8 cellular contexts compared by ENCODE assay signal in the genomic region with DNA sequence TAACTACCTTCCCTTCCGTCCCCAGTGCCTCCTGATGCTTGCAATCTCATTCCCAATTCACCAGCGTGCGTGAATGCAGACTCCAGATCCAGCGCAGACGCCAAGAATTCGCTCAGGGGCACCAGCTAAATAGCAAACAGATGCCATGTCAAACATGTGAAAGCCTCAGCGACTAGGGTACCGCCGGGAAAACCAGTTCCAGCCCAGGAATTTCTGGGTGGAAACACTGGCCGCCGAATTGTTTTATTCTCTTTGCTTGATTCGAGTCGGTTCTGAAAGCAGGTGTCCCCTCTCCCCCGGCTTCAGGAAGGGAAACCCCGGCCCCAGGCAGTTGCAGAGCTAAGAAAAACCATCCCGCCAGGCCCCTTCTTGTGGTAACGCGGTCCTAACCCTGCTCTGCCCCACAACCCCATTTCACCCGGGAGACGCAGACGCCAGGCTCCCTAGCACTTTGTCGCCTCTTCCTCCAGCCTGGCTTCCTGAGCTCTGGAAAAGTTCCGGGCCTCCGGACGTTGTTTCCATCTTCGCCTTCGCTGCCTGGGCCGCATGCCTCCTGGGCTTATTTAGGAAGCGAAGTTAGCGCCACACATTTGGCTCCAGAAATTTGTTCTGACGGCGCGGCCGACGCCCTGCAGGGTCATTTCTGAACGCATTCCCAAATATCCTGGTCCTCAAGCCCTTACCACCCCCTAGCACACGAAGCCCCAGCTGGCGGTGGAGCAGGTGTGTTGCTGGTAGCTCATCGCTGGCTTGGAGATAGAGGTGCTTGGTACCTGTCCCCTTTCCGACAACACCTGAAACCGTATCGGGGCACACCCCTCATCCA. TPM values are rescaled to one million over a fixed set of nuclear protein-coding genes. Genes with fewer than 3 reads are reported as not detected.
A peak's percentile ranks its signal among the peaks of the same experiment; 100 is the strongest.
DNase-seq lines count a peak whose midpoint lies in the region; ATAC-seq and TF ChIP-seq lines count a peak whose summit lies in the region.

No MANE protein-coding gene starts in this region.

- H3K4me2 ChIP-seq in GM23338 (peak overlapping the region; percentile 95), skeletal muscle satellite cell (ENCODE audit: low read length) (peak overlapping the region; percentile 95)

- H3K4me1 Mint-ChIP-seq in GM23338: 0 out of 3 replicates have a peak, but pooled peaks cover 3% of the 10 kb centered on the region
- H3K4me1 Mint-ChIP-seq in activated naive CD8-positive, alpha-beta T cell treated with anti-CD3 and anti-CD28 coated beads, Interleukin-2, amount 10 ng/mL, durations not matched to agents 7 days and 5 days: peaks cover 7% of the 10 kb centered on the region

- no peaks in the 10 kb centered on the region for H3K36me3 Mint-ChIP-seq in GM23338 (ENCODE audit: low read depth)
- no peaks in the 10 kb centered on the region for H3K36me3 Mint-ChIP-seq in activated naive CD8-positive, alpha-beta T cell treated with anti-CD3 and anti-CD28 coated beads, Interleukin-2, amount 10 ng/mL, durations not matched to agents 7 days and 5 days

- H3K9ac ChIP-seq in skeletal muscle satellite cell (ENCODE audit: low read depth, low read length): no peak overlapping the region

- H3K27ac Mint-ChIP-seq in GM23338: no peak overlapping the region
- H3K27ac Mint-ChIP-seq in activated naive CD8-positive, alpha-beta T cell treated with anti-CD3 and anti-CD28 coated beads, Interleukin-2, amount 10 ng/mL, durations not matched to agents 7 days and 5 days: no peak overlapping the region

- H3K9me3 ChIP-seq in right cardiac atrium (ENCODE audit: control insufficient read depth, low read length): no peaks in the 10 kb centered on the region
- H3K9me3 ChIP-seq in skeletal muscle satellite cell (replicated peaks; ENCODE audit: low read length): no peaks in the 10 kb centered on the region
- no peaks in the 10 kb centered on the region for H3K9me3 ChIP-seq in uterus

- peak overlapping the region; percentile 100 for H2AFZ ChIP-seq in GM23338

- DNase-seq in GM23338 (ENCODE audit: low spot score) (peak; percentile 75), right cardiac atrium (peak in 2 of 3 donors; percentile 53 to 54), NCI-H510A treated with DMSO at 0.1 percent for 48 hours (lab: John Stamatoyannopoulos, UW) (no peak), ureter (ENCODE audit: low spot score) (no peak), uterus (no peak)
- no peak for DNase-seq in activated naive CD8-positive, alpha-beta T cell treated with anti-CD3 and anti-CD28 coated beads, Interleukin-2, amount 10 ng/mL, durations not matched to agents 7 days and 5 days

- H3K27ac ChIP-seq in GM23338 (ENCODE audit: low read depth): no peak overlapping the region
- no peak overlapping the region for H3K27ac ChIP-seq in right cardiac atrium (ENCODE audit: low read length)
- H3K27ac ChIP-seq in uterus: no peak overlapping the region

- H3K9me2 ChIP-seq in GM23338 (ENCODE audit: insufficient read depth): no peaks in the 10 kb centered on the region

- ATAC-seq in GM23338 (peak; percentile 48), right cardiac atrium (peak; percentile 7 to 63), HG03460 (IDR thresholded peaks at IDR 0.05; ENCODE audit: unreplicated experiment) (no peak)
- no peak for ATAC-seq in activated naive CD8-positive, alpha-beta T cell treated with anti-CD3 and anti-CD28 coated beads, Interleukin-2, amount 10 ng/mL, durations not matched to agents 7 days and 5 days (ENCODE audit: low read depth)

- peaks cover 9% of the 10 kb centered on the region; the same call in 1 of the 2 replicates for H3F3A ChIP-seq in GM23338 (replicated peaks; ENCODE audit: low read depth)

- H3K27me3 Mint-ChIP-seq in GM23338 (ENCODE audit: insufficient read depth, low read depth, poor library complexity): peaks cover 43% of the 10 kb centered on the region
- H3K27me3 Mint-ChIP-seq in activated naive CD8-positive, alpha-beta T cell treated with anti-CD3 and anti-CD28 coated beads, Interleukin-2, amount 10 ng/mL, durations not matched to agents 7 days and 5 days: peaks cover 63% of the 10 kb centered on the region

- H3K4me3 Mint-ChIP-seq in GM23338: peak overlapping the region; percentile 57
- peak overlapping the region; percentile 20 for H3K4me3 Mint-ChIP-seq in activated naive CD8-positive, alpha-beta T cell treated with anti-CD3 and anti-CD28 coated beads, Interleukin-2, amount 10 ng/mL, durations not matched to agents 7 days and 5 days

- TF ChIP-seq CTCF in GM23338 (conservative IDR thresholded peaks at IDR 0.05; ENCODE audit: low read depth in 2 of 2): no peak
- no peak for TF ChIP-seq CTCF in uterus (IDR thresholded peaks at IDR 0.05)

- no peak for TF ChIP-seq POLR2A in uterus (IDR thresholded peaks at IDR 0.05)

- H3K4me1 ChIP-seq in GM23338 (ENCODE audit: insufficient read depth): peaks cover 17% of the 10 kb centered on the region
- H3K4me1 ChIP-seq in right cardiac atrium (ENCODE audit: control insufficient read depth, insufficient read depth, low read length): no peaks in the 10 kb centered on the region
- peaks cover 19% of the 10 kb centered on the region for H3K4me1 ChIP-seq in skeletal muscle satellite cell (ENCODE audit: control insufficient read depth, insufficient read depth, low read length)
- H3K4me1 ChIP-seq in uterus: no peaks in the 10 kb centered on the region

- H3K4me3 ChIP-seq in GM23338 (peak overlapping the region; percentile 76), right cardiac atrium (ENCODE audit: low read length) (peak overlapping the region; percentile 29), skeletal muscle satellite cell (ENCODE audit: low read length) (peak overlapping the region; percentile 72), uterus (no peak overlapping the region)

- peaks cover 78% of the 10 kb centered on the region for H3K27me3 ChIP-seq in GM23338 (ENCODE audit: insufficient read depth)
- H3K27me3 ChIP-seq in right cardiac atrium (ENCODE audit: control insufficient read depth, insufficient read depth): peaks cover 3% of the 10 kb centered on the region
- peaks cover 34% of the 10 kb centered on the region for H3K27me3 ChIP-seq in skeletal muscle satellite cell (ENCODE audit: control insufficient read depth, insufficient read depth, low read length)
- peaks cover 0 to 50% of the 10 kb centered on the region in 2 donors for H3K27me3 ChIP-seq in uterus

- 7% methylated on average over 42 of the region's 42 CpGs for WGBS in right cardiac atrium

- H3K9me3 Mint-ChIP-seq in GM23338: no peaks in the 10 kb centered on the region
- H3K9me3 Mint-ChIP-seq in activated naive CD8-positive, alpha-beta T cell treated with anti-CD3 and anti-CD28 coated beads, Interleukin-2, amount 10 ng/mL, durations not matched to agents 7 days and 5 days: no peaks in the 10 kb centered on the region

- no peaks in the 10 kb centered on the region for H3K36me3 ChIP-seq in GM23338 (ENCODE audit: insufficient read depth)
- no peaks in the 10 kb centered on the region for H3K36me3 ChIP-seq in skeletal muscle satellite cell (ENCODE audit: insufficient read depth, low read length)
- no peaks in the 10 kb centered on the region for H3K36me3 ChIP-seq in uterus

- no peaks in the 10 kb centered on the region for H4K20me1 ChIP-seq in GM23338 (replicated peaks; ENCODE audit: insufficient read depth)

- intact Hi-C loops in right cardiac atrium (cut with DNase I): no loop called here
- intact Hi-C loops in uterus (cut with DNase I; ENCODE audit: low total_unique reads): no loop called here

- no peaks in the 10 kb centered on the region for H3K79me2 ChIP-seq in GM23338 (replicated peaks; ENCODE audit: insufficient read depth)

- POLR2A ChIA-PET in activated naive CD8-positive, alpha-beta T cell treated with anti-CD3 and anti-CD28 coated beads, Interleukin-2, amount 10 ng/mL, durations not matched to agents 7 days and 5 days (lab: Charles Lee): no interaction called here

TF ChIP-seq in GM23338, 12 proteins besides CTCF, POLR2A, EP300 and RAD21:
- TF ChIP-seq EZH2 (IDR thresholded peaks at IDR 0.05; ENCODE audit: low read depth, unreplicated experiment): peak; percentile 87
- no peak for TF ChIP-seq EZH2phosphoT487 (IDR thresholded peaks at IDR 0.05; ENCODE audit: unreplicated experiment)

RNA-seq across cellular contexts. Expression of a gene that starts 0.6 kb away (rescaled TPM):
- 0.39 and 0.45 TPM in 2 replicates for total RNA-seq in GM23338 (2014; rRNA removed; shearing (Covaris generic))
- polyA plus RNA-seq in GM23338 (2016; fragmentation: Nextera tagmentation; extraction: Ambion mirVana): 0.24 and 0.31 TPM in 2 replicates
- total RNA-seq in activated naive CD8-positive, alpha-beta T cell treated with anti-CD3 and anti-CD28 coated beads, Interleukin-2, amount 10 ng/mL, durations not matched to agents 7 days and 5 days: not detected
- under 1 TPM; 0.14 to 0.28 (median 0.21) TPM for total RNA-seq in right cardiac atrium
- 1.3 TPM for polyA plus RNA-seq in right cardiac atrium
- 0.25 and 0.66 TPM in 2 replicates for total RNA-seq in skeletal muscle satellite cell (2012; rRNA removed)
- 0.49 TPM for total RNA-seq in ureter
- 1 to 10 TPM in 1 of 4 donors, not detected in 3; 1.7 TPM for total RNA-seq in uterus

Comparison
In these comparisons a context has a peak if more than half of its experiments do, and no peak if none do; other contexts are left out.
1. ATAC-seq: peak in GM23338 (single experiment) and right cardiac atrium (2 of 2); none in activated naive CD8-positive, alpha-beta T cell treated with anti-CD3 and anti-CD28 coated beads, Interleukin-2, amount 10 ng/mL, durations not matched to agents 7 days and 5 days (single experiment) and HG03460 (single experiment).
2. DNase-seq: peak in GM23338 (single experiment) and right cardiac atrium (2 of 3); none in activated naive CD8-positive, alpha-beta T cell treated with anti-CD3 and anti-CD28 coated beads, Interleukin-2, amount 10 ng/mL, durations not matched to agents 7 days and 5 days (single experiment), NCI-H510A treated with DMSO at 0.1 percent for 48 hours (single experiment), ureter (single experiment) and uterus (0 of 2).
3. H3K4me3 ChIP-seq: peak in GM23338 (single experiment), right cardiac atrium (single experiment) and skeletal muscle satellite cell (single experiment); none in uterus (0 of 2).